ENCODE assay signal across 11 cellular contexts in genomic region chr17:81203136-81203535, GRCh38. TPM values are rescaled to one million over a fixed set of nuclear protein-coding genes. Genes with fewer than 3 reads are reported as not detected.
"Had no signal": no experiment of that assay in that cellular context is flagged by ENCODE, and none has a peak within 500 bp of the region (broad histone marks: within the 10 kb centered on the region; RNA-seq: fewer than 3 reads in every experiment).

No MANE protein-coding gene starts in this region.

- H3K9ac ChIP-seq: GM23248 had no signal

- H3K4me1 ChIP-seq: HAP-1 had no signal

- H3K9me3 Mint-ChIP-seq: HFFc6 had no signal

- H3K4me3 ChIP-seq: GM23248, HAP-1, K562 had no signal

- H2AFZ ChIP-seq: GM23248 had no signal

- DNase-seq: GM23248, GOT3, H7, HFFc6, IMR-90, KG1 had no signal

- H3K27ac Mint-ChIP-seq: HFFc6 had no signal

- H3K4me3 Mint-ChIP-seq: HFFc6 had no signal

- H3K27ac ChIP-seq: GM23248, HL-60 had no signal

- H3K9me3 ChIP-seq: HAP-1 had no signal

RNA-seq across cellular contexts. Expression of gene PVALEF, which starts 37.8 kb away (rescaled TPM):
- total RNA-seq: GM23248, H4, H7, HFFc6, HT1080, IMR-90, K562 had no signal
